Comparison of ENCODE assay signal across 10 cellular contexts in genomic region chr1:21904475-21904724, GRCh38. TPM values are rescaled to one million over a fixed set of nuclear protein-coding genes. Genes with fewer than 3 reads are reported as not detected.
DNase-seq lines count a peak whose midpoint lies in the region; ATAC-seq and TF ChIP-seq lines count a peak whose summit lies in the region.
"Had no signal": no experiment of that assay in that cellular context is flagged by ENCODE, and none has a peak within 500 bp of the region (broad histone marks: within the 10 kb centered on the region; RNA-seq: fewer than 3 reads in every experiment).

No MANE protein-coding gene starts in this region.

- H3K4me1 ChIP-seq in HUES6 (ENCODE audit: control insufficient read depth, insufficient read depth, low read length), result peaks cover 19% of the 10 kb centered on the region
- peaks cover 56 to 66% of the 10 kb centered on the region in 2 donors for H3K4me1 ChIP-seq in mucosa of rectum (ENCODE audit: control insufficient read depth in 2 of 2, insufficient read depth in 2 of 2, low read length in 2 of 2)
- H3K4me1 ChIP-seq in thyroid gland, result peaks cover 15 to 86% of the 10 kb centered on the region in 2 donors

- no peak for TF ChIP-seq POLR2A in thyroid gland (IDR thresholded peaks at IDR 0.05)

- ATAC-seq in HG03442 (IDR thresholded peaks at IDR 0.05; ENCODE audit: unreplicated experiment), result no peak

- TF ChIP-seq CTCF in coronary artery (IDR thresholded peaks at IDR 0.05), result no peak
- TF ChIP-seq CTCF in thyroid gland (IDR thresholded peaks at IDR 0.05), result no peak

- H3K27me3 ChIP-seq in HUES6 (ENCODE audit: control insufficient read depth, insufficient read depth, low read length), result no peaks in the 10 kb centered on the region
- no peaks in the 10 kb centered on the region for H3K27me3 ChIP-seq in mucosa of rectum (ENCODE audit: control insufficient read depth in 2 of 2, insufficient read depth in 2 of 2, low read length in 2 of 2)
- H3K27me3 ChIP-seq in thyroid gland, result no peaks in the 10 kb centered on the region

- H3K4me3 ChIP-seq in HUES6 (ENCODE audit: low read depth, low read length) (no peak overlapping the region), coronary artery (no peak overlapping the region), mucosa of rectum (ENCODE audit: low read length in 2 of 2) (peak overlapping the region; percentile 33 to 44), thyroid gland (replicated peaks in 1 of 3) (no peak overlapping the region)

- H3K9me3 ChIP-seq in HUES6 (ENCODE audit: control insufficient read depth, insufficient read depth, low read depth, low read length) (no peaks in the 10 kb centered on the region), mucosa of rectum (ENCODE audit: control insufficient read depth in 2 of 2, low read length in 2 of 2) (no peaks in the 10 kb centered on the region), thyroid gland (no peaks in the 10 kb centered on the region)

- H3K36me3 ChIP-seq in HUES6 (ENCODE audit: control insufficient read depth, insufficient read depth, low read length), result 0 out of 2 replicates have a peak, but pooled peaks cover 2% of the 10 kb centered on the region
- no peaks in the 10 kb centered on the region for H3K36me3 ChIP-seq in mucosa of rectum (ENCODE audit: control insufficient read depth in 2 of 2, insufficient read depth in 2 of 2, low read length in 2 of 2)
- no peaks in the 10 kb centered on the region for H3K36me3 ChIP-seq in thyroid gland

- intact Hi-C loops in thyroid gland (cut with DNase I), result loop anchor here (5.0 kb wide), 1 partner anchor 33 kb away; the partner anchor contains the start of gene HSPG2

- WGBS in thyroid gland, 2 donors, result 71 to 100% methylated on average over 1 to 2 of the region's 5 CpGs

- H3K27ac ChIP-seq in HUES6 (ENCODE audit: low read depth, low read length) (0 out of 2 replicates have a peak overlapping the region, but pooled peaks have one; percentile 41), coronary artery (peak overlapping the region; percentile 95 to 96), mucosa of rectum (ENCODE audit: low read depth in 2 of 2, low read length in 2 of 2) (peak overlapping the region; percentile 96 to 97), thyroid gland (peak overlapping the region in 2 of 3 donors; percentile 48 to 61)

- DNase-seq in coronary artery (ENCODE audit: low spot score) (no peak), thyroid gland (no peak), NCI-H2081 treated with DMSO at 0.1 percent for 48 hours (lab: John Stamatoyannopoulos, UW) (no peak), NCI-H82 (lab: John Stamatoyannopoulos, UW) (no peak)
- DNase-seq: activated naive CD8-positive, alpha-beta T cell treated with anti-CD3 and anti-CD28 coated beads, Interleukin-2, amount 10 ng/mL, durations not matched to agents 7 days and 5 days; NCI-H146; NCI-H526 had no signal

- no peak overlapping the region for H3K9ac ChIP-seq in HUES6 (ENCODE audit: low read length)
- peak overlapping the region; percentile 60 to 79 for H3K9ac ChIP-seq in mucosa of rectum (ENCODE audit: low read depth in 1 of 2, low read length in 2 of 2)

RNA-seq across cellular contexts. Expression of gene HSPG2, which starts 32.7 kb away (rescaled TPM):
- 100 to 1,000 TPM in 2 of 4 donors, 10 to 100 TPM in 2; 75.7 to 239 (median 96.8) TPM for total RNA-seq in thyroid gland

Comparison
In these comparisons a context has a peak if more than half of its experiments do, and no peak if none do; other contexts are left out.
1. H3K27ac ChIP-seq: peak in every context shown above with its lines; median percentile 96 in mucosa of rectum; 96 in coronary artery; 54 in thyroid gland; 41 in HUES6.
2. H3K4me3 ChIP-seq: peak in mucosa of rectum (2 of 2); none in HUES6 (single experiment), coronary artery (single experiment) and thyroid gland (0 of 3).